In genomic region chr9:88873635-88874034, GRCh38 we compare ENCODE assay signal across 22 cellular contexts.
A peak's percentile ranks its signal among the peaks of the same experiment; 100 is the strongest.
DNase-seq lines count a peak whose midpoint lies in the region; ATAC-seq and TF ChIP-seq lines count a peak whose summit lies in the region.
"Had no signal": no experiment of that assay in that cellular context is flagged by ENCODE, and none has a peak within 500 bp of the region (broad histone marks: within the 10 kb centered on the region; RNA-seq: fewer than 3 reads in every experiment).

No MANE protein-coding gene starts in this region.

- H3K27me3 ChIP-seq in right atrium auricular region (no peaks in the 10 kb centered on the region), lower lobe of right lung (ENCODE audit: low read depth) (no peaks in the 10 kb centered on the region), testis (no peaks in the 10 kb centered on the region)

- TF ChIP-seq POLR2A in testis (IDR thresholded peaks at IDR 0.05), result no peak

- H3K4me3 ChIP-seq in right atrium auricular region (no peak overlapping the region), lower lobe of right lung (no peak overlapping the region), testis (no peak overlapping the region)
- H3K4me3 ChIP-seq: K562, SK-N-MC had no signal

- H3K36me3 ChIP-seq in right atrium auricular region (no peaks in the 10 kb centered on the region), lower lobe of right lung (no peaks in the 10 kb centered on the region), testis (ENCODE audit: low read depth, missing control alignments) (no peaks in the 10 kb centered on the region)

- ATAC-seq in Right ventricle myocardium inferior (peak; percentile 3), left cardiac atrium (peak; percentile 17 to 28), lower lobe of right lung (peak; percentile 14 to 35), HG03135 (IDR thresholded peaks at IDR 0.05; ENCODE audit: unreplicated experiment) (no peak)
- ATAC-seq: Panc1 had no signal

- intact Hi-C loops in Right ventricle myocardium inferior (cut with DNase I), result loop anchor here (2.0 to 5.0 kb wide), 6 partner anchors 59 to 151 kb away; partner anchors contain the start of gene S1PR3
- intact Hi-C loops in left cardiac atrium (cut with DNase I), result loop anchor here in 1 of 2 donors (5.0 to 10.0 kb wide), 2 partner anchors 66 to 121 kb away; partner anchors contain the start of gene S1PR3
- intact Hi-C loops in lower lobe of right lung (cut with DNase I), result no loop called here
- intact Hi-C loops in testis (cut with DNase I; ENCODE audit: low total_unique reads), result no loop called here

- H3K27ac ChIP-seq in right atrium auricular region (peak overlapping the region in 1 of 2 donors; percentile 74), lower lobe of right lung (no peak overlapping the region), testis (peak overlapping the region; percentile 50 to 84)
- H3K27ac ChIP-seq: RWPE1, SK-N-MC had no signal

- TF ChIP-seq CTCF in right atrium auricular region (IDR thresholded peaks at IDR 0.05) (no peak), lower lobe of right lung (IDR thresholded peaks at IDR 0.05) (no peak), testis (IDR thresholded peaks at IDR 0.05) (no peak)

- DNase-seq in Right ventricle myocardium inferior (ENCODE audit: missing footprints), result no peak
- DNase-seq in right atrium auricular region (ENCODE audit: low spot score), result no peak
- DNase-seq in left cardiac atrium, result no peak
- no peak for DNase-seq in lower lobe of right lung
- DNase-seq in testis, result no peak
- no peak for DNase-seq in anterior cingulate cortex (lab: John Stamatoyannopoulos, UW)
- no peak for DNase-seq in NCI-H748 treated with DMSO at 0.1 percent for 48 hours (lab: John Stamatoyannopoulos, UW)
- DNase-seq: DMS153, DND-41, Kasumi-1, NCI-H1105, NCI-H1436 treated with DMSO at 0.1 percent for 48 hours, NCI-H1930, NCI-H2107, NCI-H446, NCI-H524 treated with DMSO at 0.1 percent for 48 hours, SIG-M5 had no signal

- 19 to 57% methylated on average over 4 to 10 of the region's 10 CpGs for WGBS in testis, 2 donors

- H3K4me1 ChIP-seq in right atrium auricular region (peaks cover 0 to 23% of the 10 kb centered on the region in 2 donors), lower lobe of right lung (no peaks in the 10 kb centered on the region), testis (peaks cover 29% of the 10 kb centered on the region)

- H3K9me3 ChIP-seq in right atrium auricular region (peaks cover 0 to 8% of the 10 kb centered on the region in 2 donors), lower lobe of right lung (peaks cover 6% of the 10 kb centered on the region), testis (no peaks in the 10 kb centered on the region)
